9 cellular contexts compared by ENCODE assay signal in genomic region chr17:16418684-16419066, GRCh38. TPM values are rescaled to one million over a fixed set of nuclear protein-coding genes. Genes with fewer than 3 reads are reported as not detected.
DNase-seq lines count a peak whose midpoint lies in the region; ATAC-seq and TF ChIP-seq lines count a peak whose summit lies in the region.
"Had no signal": no experiment of that assay in that cellular context is flagged by ENCODE, and none has a peak within 500 bp of the region (broad histone marks: within the 10 kb centered on the region; RNA-seq: fewer than 3 reads in every experiment).

No MANE protein-coding gene starts in this region.

- H3K4me3 Mint-ChIP-seq in dendritic cell treated with granulocyte-macrophage colony-stimulating factor and Interleukin-4, amounts not matched to agents 40 ng/mL and 50 ng/mL, for 4 days, result peak overlapping the region; percentile 59
- H3K4me3 Mint-ChIP-seq: neural crest cell had no signal

- peak overlapping the region; percentile 24 for H3K9ac ChIP-seq in skeletal muscle satellite cell (ENCODE audit: low read depth, low read length)

- peaks cover 69% of the 10 kb centered on the region for H3K4me1 Mint-ChIP-seq in dendritic cell treated with granulocyte-macrophage colony-stimulating factor and Interleukin-4, amounts not matched to agents 40 ng/mL and 50 ng/mL, for 4 days (ENCODE audit: low read depth)

- H3K36me3 ChIP-seq in PC-9 (ENCODE audit: low read depth) (no peaks in the 10 kb centered on the region), skeletal muscle satellite cell (ENCODE audit: insufficient read depth, low read length) (peaks cover 43% of the 10 kb centered on the region)

- H3K27me3 Mint-ChIP-seq in dendritic cell treated with granulocyte-macrophage colony-stimulating factor and Interleukin-4, amounts not matched to agents 40 ng/mL and 50 ng/mL, for 4 days, result no peaks in the 10 kb centered on the region

- no peaks in the 10 kb centered on the region for H3K9me2 ChIP-seq in PC-9 (ENCODE audit: insufficient read depth)

- H3K9me3 ChIP-seq in PC-9 (ENCODE audit: insufficient read depth, low read depth) (no peaks in the 10 kb centered on the region), skeletal muscle satellite cell (replicated peaks; ENCODE audit: low read length) (no peaks in the 10 kb centered on the region)

- H3K4me2 ChIP-seq in PC-9 (peak overlapping the region; percentile 56; the same call in 1 of the 2 replicates), skeletal muscle satellite cell (ENCODE audit: low read length) (peak overlapping the region; percentile 82)

- no peaks in the 10 kb centered on the region for H4K20me1 ChIP-seq in PC-9 (ENCODE audit: insufficient read depth)

- POLR2A ChIA-PET in PC-9 (lab: Charles Lee; ENCODE audit: unreplicated experiment), result interaction anchor here (0.6 to 0.7 kb wide), 4 partner anchors 10 to 420 kb away, joined by 3 to 8 read pairs (median 4); no protein-coding TSS in a partner anchor

- H3K27ac Mint-ChIP-seq in dendritic cell treated with granulocyte-macrophage colony-stimulating factor and Interleukin-4, amounts not matched to agents 40 ng/mL and 50 ng/mL, for 4 days, result peak overlapping the region; percentile 98

- peak overlapping the region; percentile 71 for H3K27ac ChIP-seq in PC-9

- TF ChIP-seq CTCF in GM10266 (IDR thresholded peaks at IDR 0.05; ENCODE audit: control insufficient read depth, insufficient read depth, low read depth, missing control alignments) (no peak), PC-9 (conservative IDR thresholded peaks at IDR 0.05) (no peak)

- DNase-seq in GM10266 (ENCODE audit: extremely low spot score), result peak; percentile 10
- no peak for DNase-seq in PC-9
- no peak for DNase-seq in mesenteric fat pad (ENCODE audit: low spot score)

- H3K36me3 Mint-ChIP-seq in dendritic cell treated with granulocyte-macrophage colony-stimulating factor and Interleukin-4, amounts not matched to agents 40 ng/mL and 50 ng/mL, for 4 days (ENCODE audit: low read depth), result peaks cover 95% of the 10 kb centered on the region

- no peaks in the 10 kb centered on the region for H3K27me3 ChIP-seq in PC-9 (ENCODE audit: insufficient read depth, low read depth)
- H3K27me3 ChIP-seq in skeletal muscle satellite cell (ENCODE audit: control insufficient read depth, insufficient read depth, low read length), result no peaks in the 10 kb centered on the region

- BruUV-seq in PC-9 (replicated peaks; lab: Mats Ljungman, UMichigan), result no TSS peak

- H3K4me1 ChIP-seq in PC-9 (replicated peaks; ENCODE audit: insufficient read depth), result peaks cover 38% of the 10 kb centered on the region
- peaks cover 50% of the 10 kb centered on the region for H3K4me1 ChIP-seq in skeletal muscle satellite cell (ENCODE audit: control insufficient read depth, insufficient read depth, low read length)

- H3K4me3 ChIP-seq in PC-9, result no peak overlapping the region
- H3K4me3 ChIP-seq in skeletal muscle satellite cell (ENCODE audit: low read length), result peak overlapping the region; percentile 20

- H2AFZ ChIP-seq in PC-9, result no peak overlapping the region

- ATAC-seq in HG03469 (IDR thresholded peaks at IDR 0.05; ENCODE audit: unreplicated experiment) (no peak), GM19035 (IDR thresholded peaks at IDR 0.05; ENCODE audit: unreplicated experiment) (no peak), GM18907 (IDR thresholded peaks at IDR 0.05; ENCODE audit: unreplicated experiment) (no peak)

- peaks cover 26% of the 10 kb centered on the region for H3F3A ChIP-seq in PC-9 (ENCODE audit: insufficient read depth, low read depth)

- CTCF ChIA-PET in PC-9 (lab: Charles Lee), result interaction anchor here (0.5 to 1.2 kb wide), 2 partner anchors 20 to 22 kb away, joined by 3 to 4 read pairs; no protein-coding TSS in a partner anchor

- H3K9me3 Mint-ChIP-seq in dendritic cell treated with granulocyte-macrophage colony-stimulating factor and Interleukin-4, amounts not matched to agents 40 ng/mL and 50 ng/mL, for 4 days, result no peaks in the 10 kb centered on the region
- H3K9me3 Mint-ChIP-seq: neural crest cell had no signal

- no peaks in the 10 kb centered on the region for H3K79me2 ChIP-seq in PC-9 (ENCODE audit: low read depth)

- intact Hi-C loops in PC-9 (cut with micrococcal nuclease; ENCODE audit: unreplicated experiment), result loop anchor here (1.0 to 2.0 kb wide), 2 partner anchors 20 to 32 kb away; no protein-coding TSS in a partner anchor
- intact Hi-C loops in dendritic cell treated with granulocyte-macrophage colony-stimulating factor and Interleukin-4, amounts not matched to agents 40 ng/mL and 50 ng/mL, for 4 days (cut with micrococcal nuclease), result loop anchor here (10.0 kb wide), 1 partner anchor 54 kb away; no protein-coding TSS in a partner anchor

RNA-seq across cellular contexts. Expression of gene TRPV2, which starts 3.3 kb away (rescaled TPM):
- total RNA-seq in PC-9 (2021) (3.1 and 5.3 TPM in 2 replicates), mesenteric fat pad (43.7 TPM)
- 59.8 and 117 TPM in 2 replicates for total RNA-seq in skeletal muscle satellite cell (2012; rRNA removed)

RNA-seq across cellular contexts. Expression of gene UBB, which starts 37.8 kb away (rescaled TPM):
- total RNA-seq in PC-9 (2021), result 2,044 and 2,361 TPM in 2 replicates
- 1,088 and 1,189 TPM in 2 replicates for total RNA-seq in skeletal muscle satellite cell (2012; rRNA removed)
- total RNA-seq in mesenteric fat pad, result 967 TPM
